In genomic region chr1:34549199-34549598, GRCh38 we compare ENCODE assay signal across 1 cellular context.
TF ChIP-seq lines count a peak whose summit lies in the region.

No MANE protein-coding gene starts in this region.

TF ChIP-seq in H1, 55 proteins besides CTCF, POLR2A, EP300 and RAD21 (continued from another document):
- TF ChIP-seq SRF (IDR thresholded peaks at IDR 0.05; ENCODE audit: low read depth, low read length) = no peak
- TF ChIP-seq USF2 (IDR thresholded peaks at IDR 0.05; ENCODE audit: low read length) = no peak
- TF ChIP-seq RNF2 (IDR thresholded peaks at IDR 0.05; ENCODE audit: borderline replicate concordance, low read depth, low read length, missing control alignments, poor library complexity, severe bottlenecking) = no peak
- no peak for TF ChIP-seq EZH2 (IDR thresholded peaks at IDR 0.05; ENCODE audit: low read depth, low read length, severe bottlenecking)
- TF ChIP-seq RFX5 (IDR thresholded peaks at IDR 0.05; ENCODE audit: borderline replicate concordance, low read depth, low read length) = no peak
